8 cellular contexts compared by ENCODE assay signal in the genomic region with DNA sequence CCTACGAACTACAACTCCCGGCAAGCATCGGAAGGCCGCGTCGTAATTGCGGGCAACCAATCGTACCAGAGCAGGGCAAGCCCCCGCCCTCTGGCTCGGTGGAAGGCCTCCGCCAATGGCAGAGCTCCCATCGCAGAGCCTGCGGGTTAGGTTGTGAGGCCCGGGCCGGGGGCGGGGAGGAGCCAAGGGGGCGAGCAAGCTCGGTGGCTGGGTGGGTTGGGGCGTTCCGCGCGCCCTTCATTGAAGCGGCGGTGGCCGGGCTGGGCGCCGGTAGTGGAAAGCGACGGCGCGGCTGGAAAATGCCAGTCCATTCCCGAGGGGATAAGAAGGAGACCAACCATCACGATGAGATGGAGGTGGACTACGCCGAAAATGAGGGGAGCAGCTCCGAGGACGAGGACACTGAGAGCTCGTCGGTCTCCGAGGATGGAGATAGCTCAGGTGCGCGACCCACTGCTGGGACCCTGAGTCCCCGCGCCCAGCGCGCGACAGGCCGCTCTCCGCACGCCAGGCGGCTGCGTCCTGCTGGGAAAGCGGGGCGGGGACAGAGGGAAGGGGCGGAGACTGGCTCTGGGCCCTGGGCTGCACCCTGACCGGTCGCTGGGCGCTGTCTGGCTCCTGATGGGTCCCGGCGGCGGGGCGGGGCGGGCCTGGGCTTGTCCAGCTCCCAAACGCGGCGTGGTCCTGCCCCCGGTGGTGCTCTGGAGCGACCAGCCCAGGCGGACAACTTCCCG. TPM values are rescaled to one million over a fixed set of nuclear protein-coding genes. Genes with fewer than 3 reads are reported as not detected.
DNase-seq lines count a peak whose midpoint lies in the region; ATAC-seq and TF ChIP-seq lines count a peak whose summit lies in the region.

Gene BRMS1L, plus strand, starts transcription at position 121 of the 734 bp plus-strand sequence. Its CDS starts 179 bp downstream, at position 300.

- DNase-seq in CD14-positive monocyte (ENCODE audit: low spot score) (peak; percentile 97), NCI-H748 (lab: John Stamatoyannopoulos, UW; ENCODE audit: unreplicated experiment) (peak; percentile 100), dedifferentiated amniotic fluid mesenchymal stem cell (ENCODE audit: extremely low spot score) (peak; percentile 98), left lobe of liver (ENCODE audit: low spot score) (peak; percentile 98)
- peak; percentile 90 to 96 for DNase-seq in activated CD4-positive, alpha-beta T cell treated with anti-CD3 and anti-CD28 coated beads, Interleukin-2, amount 50 U/mL, for 24 hours (ENCODE audit: low read depth in 1 of 2, low spot score in 1 of 2)
- DNase-seq in stimulated activated CD4-positive, alpha-beta T cell treated with anti-CD3 and anti-CD28 coated beads, Interleukin-2, amount 100 ng/mL, for 24 hours, result peak; percentile 97

- H3K27ac Mint-ChIP-seq in CD14-positive monocyte, result peak within 1 kb of the TSS; percentile 84 to 96 (median 93)

- peaks cover 2 to 3% (median 2%) of the 10 kb centered on the region in 3 donors for H3K27me3 Mint-ChIP-seq in CD14-positive monocyte (ENCODE audit: low read depth in 3 of 3)

- TF ChIP-seq CTCF in CD14-positive monocyte (IDR thresholded peaks at IDR 0.05), result no peak

- no peaks in the 10 kb centered on the region for H3K9me3 Mint-ChIP-seq in CD14-positive monocyte

- intact Hi-C loops in CD14-positive monocyte (cut with micrococcal nuclease), result no loop called here

- peaks cover 17% of the 10 kb centered on the region for H3K4me1 Mint-ChIP-seq in CD14-positive monocyte

- peaks cover 2% of the 10 kb centered on the region in 2 donors for H3K36me3 Mint-ChIP-seq in CD14-positive monocyte

- peak within 1 kb of the TSS; percentile 86 to 88 for H3K4me3 Mint-ChIP-seq in CD14-positive monocyte

- peak; percentile 98 for ATAC-seq in GM19395 (IDR thresholded peaks at IDR 0.05; ENCODE audit: unreplicated experiment)
- peak; percentile 95 for ATAC-seq in HG03558 (IDR thresholded peaks at IDR 0.05; ENCODE audit: extremely low read depth, unreplicated experiment)
- ATAC-seq in left lobe of liver, result peak; percentile 94

RNA-seq across cellular contexts. Expression of gene BRMS1L, which starts in this region (rescaled TPM):
- polyA plus RNA-seq in CD14-positive monocyte, result 1 to 10 TPM in 1 of 2 donors, under 1 TPM in 1; 0.86 to 1.7 TPM
- total RNA-seq in left lobe of liver, result 2.8 TPM

Comparison
In these comparisons a context has a peak if more than half of its experiments do, and no peak if none do; other contexts are left out.
1. Peak in every context shown above with its lines: DNase-seq and ATAC-seq.